In genomic region chr3:43641306-43642114, GRCh38 we compare ENCODE assay signal across 18 cellular contexts. TPM values are rescaled to one million over a fixed set of nuclear protein-coding genes. Genes with fewer than 3 reads are reported as not detected.
DNase-seq lines count a peak whose midpoint lies in the region; ATAC-seq and TF ChIP-seq lines count a peak whose summit lies in the region.
"Had no signal": no experiment of that assay in that cellular context is flagged by ENCODE, and none has a peak within 500 bp of the region (broad histone marks: within the 10 kb centered on the region; RNA-seq: fewer than 3 reads in every experiment).

No MANE protein-coding gene starts in this region.

- DNase-seq in SKM-1 (lab: John Stamatoyannopoulos, UW; ENCODE audit: unreplicated experiment) (peak; percentile 45), left lobe of liver (ENCODE audit: low spot score) (no peak), thoracic aorta (ENCODE audit: low spot score) (no peak), NCI-H2196 treated with DMSO at 0.1 percent for 48 hours (lab: John Stamatoyannopoulos, UW; ENCODE audit: unreplicated experiment) (no peak), activated T-cell treated with anti-CD3 and anti-CD28 coated beads for 4 hours (no peak)
- no peak for DNase-seq in stimulated activated CD4-positive, alpha-beta T cell treated with anti-CD3 and anti-CD28 coated beads, Interleukin-2, amount 100 ng/mL, for 48 hours
- DNase-seq: adrenal gland; C1 segment of cervical spinal cord; DMS53; effector CD8-positive, alpha-beta T cell; foreskin keratinocyte; NCI-H187; ovary; SHP77 treated with DMSO at 0.1 percent for 48 hours; upper lobe of left lung had no signal

- no peaks in the 10 kb centered on the region for H3K27me3 ChIP-seq in thoracic aorta (replicated peaks; ENCODE audit: insufficient read depth)
- H3K27me3 ChIP-seq: adrenal gland, foreskin keratinocyte, ovary, upper lobe of left lung had no signal

- no peak overlapping the region for H3K27ac ChIP-seq in HEK293 (ENCODE audit: extremely low read depth, low read depth, low read length)
- peak overlapping the region in 1 of 2 donors; percentile 12 for H3K27ac ChIP-seq in thoracic aorta
- H3K27ac ChIP-seq: adrenal gland, foreskin keratinocyte, ovary had no signal

- POLR2A ChIA-PET in HEK293 (lab: Yijun Ruan, JAX), result no interaction called here

- H3K4me1 ChIP-seq in HEK293 (ENCODE audit: control insufficient read depth, insufficient read depth, low read length), result no peaks in the 10 kb centered on the region; the same call in 1 of the 2 replicates
- peaks cover 3 to 11% of the 10 kb centered on the region in 2 donors for H3K4me1 ChIP-seq in thoracic aorta (ENCODE audit: control insufficient read depth in 1 of 2, low read depth in 2 of 2)
- H3K4me1 ChIP-seq: adrenal gland had no signal

- TF ChIP-seq CTCF in HEK293 (tag by site-specific recombination; IDR thresholded peaks at IDR 0.05) (no peak), thoracic aorta (IDR thresholded peaks at IDR 0.05) (no peak)

- ATAC-seq in left lobe of liver, result peak; percentile 86
- peak; percentile 43 for ATAC-seq in thoracic aorta (ENCODE audit: insufficient number of reproducible peaks, low FRiP score, low read depth)
- no peak for ATAC-seq in GM21360 (IDR thresholded peaks at IDR 0.05; ENCODE audit: unreplicated experiment)
- ATAC-seq: foreskin keratinocyte had no signal

- H3K9me3 ChIP-seq in HEK293 (ENCODE audit: control insufficient read depth, insufficient read depth, low read depth, low read length) (no peaks in the 10 kb centered on the region), thoracic aorta (no peaks in the 10 kb centered on the region)
- H3K9me3 ChIP-seq: adrenal gland, ovary, upper lobe of left lung had no signal

- no peaks in the 10 kb centered on the region for H3K36me3 ChIP-seq in HEK293 (ENCODE audit: control insufficient read depth in 2 of 2, insufficient read depth in 1 of 2, low read length in 2 of 2)
- H3K36me3 ChIP-seq in thoracic aorta, result no peaks in the 10 kb centered on the region
- H3K36me3 ChIP-seq: adrenal gland, ovary, upper lobe of left lung had no signal

- H3K4me3 ChIP-seq in HEK293 (ENCODE audit: low read depth, low read length), result no peak overlapping the region
- no peak overlapping the region for H3K4me3 ChIP-seq in thoracic aorta
- H3K4me3 ChIP-seq: adrenal gland, ovary, skin epidermis, upper lobe of left lung had no signal

- CTCF ChIA-PET in HEK293 (lab: Yijun Ruan, JAX), result no interaction called here

TF ChIP-seq in HEK293, 187 proteins besides CTCF, POLR2A, EP300 and RAD21:
- no peak for TF ChIP-seq ZNF433 (tag by site-specific recombination; IDR thresholded peaks at IDR 0.05; ENCODE audit: low read depth)
- no peak for TF ChIP-seq SCRT2 (tag by site-specific recombination; IDR thresholded peaks at IDR 0.05)
- TF ChIP-seq ZNF837 (tag by site-specific recombination; IDR thresholded peaks at IDR 0.05), result no peak
- TF ChIP-seq ZFHX2 (tag by site-specific recombination; conservative IDR thresholded peaks at IDR 0.05), result peak; percentile 83
- TF ChIP-seq BCL11B (tag by site-specific recombination; IDR thresholded peaks at IDR 0.05; ENCODE audit: low read depth), result no peak
- no peak for TF ChIP-seq ZNF26 (tag by site-specific recombination; IDR thresholded peaks at IDR 0.05)
- peak; percentile 74; the same call in 1 of the 2 replicates for TF ChIP-seq EGR2 (tag by site-specific recombination; IDR thresholded peaks at IDR 0.05; ENCODE audit: low read depth)

RNA-seq across cellular contexts. Expression of gene ANO10, which starts 19.7 kb away (rescaled TPM):
- total RNA-seq in left lobe of liver (11.4 TPM), thoracic aorta (10 to 100 TPM; 22.4 to 23.2 TPM)

RNA-seq across cellular contexts. Expression of gene ABHD5, which starts 49.2 kb away (rescaled TPM):
- total RNA-seq in left lobe of liver (12.8 TPM), thoracic aorta (10 to 100 TPM; 33.3 to 37.1 TPM)
